Comparison of ENCODE assay signal across 17 cellular contexts in genomic region chr14:76351941-76352340, GRCh38. TPM values are rescaled to one million over a fixed set of nuclear protein-coding genes. Genes with fewer than 3 reads are reported as not detected.
DNase-seq lines count a peak whose midpoint lies in the region; ATAC-seq, FAIRE-seq and TF ChIP-seq lines count a peak whose summit lies in the region.
"Had no signal": no experiment of that assay in that cellular context is flagged by ENCODE, and none has a peak within 500 bp of the region (broad histone marks: within the 10 kb centered on the region; RNA-seq: fewer than 3 reads in every experiment).

No MANE protein-coding gene starts in this region.

- H3K9me3 ChIP-seq in gastrocnemius medialis, result no peaks in the 10 kb centered on the region
- H3K9me3 ChIP-seq: BLaER1, Caco-2, HAP-1 had no signal

- TF ChIP-seq POLR2A in GM12891 (IDR thresholded peaks at IDR 0.05; ENCODE audit: low read depth, low read length) (no peak), gastrocnemius medialis (IDR thresholded peaks at IDR 0.05) (no peak)

- peaks cover 16% of the 10 kb centered on the region for H3K27me3 Mint-ChIP-seq in activated CD4-positive, alpha-beta memory T cell treated with anti-CD3 and anti-CD28 coated beads, Interleukin-2, amount 10 ng/mL, durations not matched to agents 7 days and 5 days

- DNase-seq in GM12891 (ENCODE audit: insufficient read length, low spot score) (no peak), M059J (ENCODE audit: low read depth) (peak; percentile 25), astrocyte of the hippocampus (ENCODE audit: low read depth, low spot score) (peak; percentile 26), gastrocnemius medialis (no peak), RWPE1 (ENCODE audit: low spot score) (no peak), NCI-H2081 treated with DMSO at 0.1 percent for 48 hours (lab: John Stamatoyannopoulos, UW) (no peak)
- DNase-seq in activated CD4-positive, alpha-beta memory T cell treated with anti-CD3 and anti-CD28 coated beads, Interleukin-2, amount 10 ng/mL, durations not matched to agents 7 days and 5 days, result no peak
- DNase-seq: 8988T; Caco-2; CD8-positive, alpha-beta memory T cell; GOT3 had no signal

- no peaks in the 10 kb centered on the region for H3K9me3 Mint-ChIP-seq in activated CD4-positive, alpha-beta memory T cell treated with anti-CD3 and anti-CD28 coated beads, Interleukin-2, amount 10 ng/mL, durations not matched to agents 7 days and 5 days
- H3K9me3 Mint-ChIP-seq: CD8-positive, alpha-beta memory T cell had no signal

- no peaks in the 10 kb centered on the region for H3K36me3 ChIP-seq in gastrocnemius medialis
- H3K36me3 ChIP-seq: BLaER1, HAP-1 had no signal

- POLR2A ChIA-PET in RWPE1 (lab: Yijun Ruan, JAX; ENCODE audit: low non-redundant PET), result no interaction called here
- POLR2A ChIA-PET in activated CD4-positive, alpha-beta memory T cell treated with anti-CD3 and anti-CD28 coated beads, Interleukin-2, amount 10 ng/mL, durations not matched to agents 7 days and 5 days (lab: Charles Lee), result no interaction called here

- H3K36me3 Mint-ChIP-seq in activated CD4-positive, alpha-beta memory T cell treated with anti-CD3 and anti-CD28 coated beads, Interleukin-2, amount 10 ng/mL, durations not matched to agents 7 days and 5 days (ENCODE audit: low read depth), result no peaks in the 10 kb centered on the region
- H3K36me3 Mint-ChIP-seq: CD8-positive, alpha-beta memory T cell; IgD-negative memory B cell had no signal

- intact Hi-C loops in gastrocnemius medialis (cut with DNase I; ENCODE audit: low total_unique reads), result loop anchor here (1.0 to 5.0 kb wide), 6 partner anchors 42 to 645 kb away; partner anchors contain the start of gene GPATCH2L

- CTCF ChIA-PET in RWPE1 (lab: Yijun Ruan, JAX), result interaction anchor here (0.6 to 1.8 kb wide), 7 partner anchors 9 to 836 kb away, joined by 3 to 7 read pairs (median 3); no protein-coding TSS in a partner anchor
- CTCF ChIA-PET in activated CD4-positive, alpha-beta memory T cell treated with anti-CD3 and anti-CD28 coated beads, Interleukin-2, amount 10 ng/mL, durations not matched to agents 7 days and 5 days (lab: Charles Lee), result interaction anchor here (0.7 to 6.6 kb wide), 12 partner anchors 14 to 643 kb away, joined by 3 to 95 read pairs (median 4); no protein-coding TSS in a partner anchor

- TF ChIP-seq CTCF in gastrocnemius medialis (IDR thresholded peaks at IDR 0.05 in 4 of 5, conservative IDR thresholded peaks at IDR 0.05 in 1 of 5) (no peak), RWPE1 (conservative IDR thresholded peaks at IDR 0.05; ENCODE audit: low read depth) (no peak)

- H3K27me3 ChIP-seq in gastrocnemius medialis, result no peaks in the 10 kb centered on the region
- H3K27me3 ChIP-seq: BLaER1 had no signal

- no peak for ATAC-seq in gastrocnemius medialis
- ATAC-seq in HG03159 (IDR thresholded peaks at IDR 0.05; ENCODE audit: unreplicated experiment), result no peak

- H3K27ac ChIP-seq in gastrocnemius medialis, result peak overlapping the region in 3 of 4 donors; percentile 69 to 74 (median 72)
- no peak overlapping the region for H3K27ac ChIP-seq in RWPE1
- H3K27ac ChIP-seq: BLaER1 had no signal

- in situ Hi-C loops in gastrocnemius medialis (cut with MboI; ENCODE audit: low sequenced_read_pairs in 4 of 4), result loop anchor here (5.0 to 10.0 kb wide), 2 partner anchors 297 to 300 kb away; no protein-coding TSS in a partner anchor

- FAIRE-seq in GM12891 (lab: Jason Lieb, UNC), result peak; percentile 35
- FAIRE-seq: GM12892 had no signal

- H3K27ac Mint-ChIP-seq in activated CD4-positive, alpha-beta memory T cell treated with anti-CD3 and anti-CD28 coated beads, Interleukin-2, amount 10 ng/mL, durations not matched to agents 7 days and 5 days, result no peak overlapping the region
- H3K27ac Mint-ChIP-seq: CD8-positive, alpha-beta memory T cell had no signal

- no peak overlapping the region for H3K4me3 Mint-ChIP-seq in activated CD4-positive, alpha-beta memory T cell treated with anti-CD3 and anti-CD28 coated beads, Interleukin-2, amount 10 ng/mL, durations not matched to agents 7 days and 5 days

- peaks cover 19 to 26% of the 10 kb centered on the region in 2 donors for H3K4me1 ChIP-seq in gastrocnemius medialis
- H3K4me1 ChIP-seq: BLaER1, Caco-2, HAP-1 had no signal

- H3K4me1 Mint-ChIP-seq in activated CD4-positive, alpha-beta memory T cell treated with anti-CD3 and anti-CD28 coated beads, Interleukin-2, amount 10 ng/mL, durations not matched to agents 7 days and 5 days, result peaks cover 4% of the 10 kb centered on the region

- H3K4me3 ChIP-seq in gastrocnemius medialis, result no peak overlapping the region
- H3K4me3 ChIP-seq: HAP-1 had no signal

TF ChIP-seq in GM12891, 5 proteins besides CTCF, POLR2A, EP300 and RAD21:
- no peak for TF ChIP-seq SPI1 (IDR thresholded peaks at IDR 0.05; ENCODE audit: low read depth, low read length)
- no peak for TF ChIP-seq POU2F2 (IDR thresholded peaks at IDR 0.05; ENCODE audit: low read depth, low read length)
- no peak for TF ChIP-seq POLR2AphosphoS5 (IDR thresholded peaks at IDR 0.05; ENCODE audit: low read depth, low read length)
- TF ChIP-seq PAX5 (IDR thresholded peaks at IDR 0.05; ENCODE audit: insufficient read depth, low read length, severe bottlenecking), result no peak
TF ChIP-seq in GM12891: peak in this region for 0.

RNA-seq across cellular contexts. Expression of gene ESRRB, which starts 24.0 kb away (rescaled TPM):
- 0.45 TPM for polyA plus RNA-seq in GM12891 (2012; ENCODE audit: low read depth, missing spikeins)
- total RNA-seq in M059J (2014; rRNA removed; shearing (Covaris generic)), result not detected in 2 replicates
- total RNA-seq in gastrocnemius medialis, result 1 to 10 TPM; 1.1 to 9.4 (median 5.3) TPM
- under 1 TPM; 0.05 to 0.10 TPM for total RNA-seq in activated CD4-positive, alpha-beta memory T cell treated with anti-CD3 and anti-CD28 coated beads, Interleukin-2, amount 10 ng/mL, durations not matched to agents 7 days and 5 days
- total RNA-seq: Caco-2; CD8-positive, alpha-beta memory T cell; G401 had no signal
- polyA plus RNA-seq: CD8-positive, alpha-beta memory T cell; IgD-negative memory B cell had no signal

Comparison
In these comparisons a context has a peak if more than half of its experiments do, and no peak if none do; other contexts are left out.
1. DNase-seq: peak in M059J (single experiment) and astrocyte of the hippocampus (single experiment); none in GM12891 (single experiment), gastrocnemius medialis (0 of 2), RWPE1 (single experiment), NCI-H2081 treated with DMSO at 0.1 percent for 48 hours (single experiment) and activated CD4-positive, alpha-beta memory T cell treated with anti-CD3 and anti-CD28 coated beads, Interleukin-2, amount 10 ng/mL, durations not matched to agents 7 days and 5 days (single experiment).